24 cellular contexts compared by ENCODE assay signal in the genomic region with DNA sequence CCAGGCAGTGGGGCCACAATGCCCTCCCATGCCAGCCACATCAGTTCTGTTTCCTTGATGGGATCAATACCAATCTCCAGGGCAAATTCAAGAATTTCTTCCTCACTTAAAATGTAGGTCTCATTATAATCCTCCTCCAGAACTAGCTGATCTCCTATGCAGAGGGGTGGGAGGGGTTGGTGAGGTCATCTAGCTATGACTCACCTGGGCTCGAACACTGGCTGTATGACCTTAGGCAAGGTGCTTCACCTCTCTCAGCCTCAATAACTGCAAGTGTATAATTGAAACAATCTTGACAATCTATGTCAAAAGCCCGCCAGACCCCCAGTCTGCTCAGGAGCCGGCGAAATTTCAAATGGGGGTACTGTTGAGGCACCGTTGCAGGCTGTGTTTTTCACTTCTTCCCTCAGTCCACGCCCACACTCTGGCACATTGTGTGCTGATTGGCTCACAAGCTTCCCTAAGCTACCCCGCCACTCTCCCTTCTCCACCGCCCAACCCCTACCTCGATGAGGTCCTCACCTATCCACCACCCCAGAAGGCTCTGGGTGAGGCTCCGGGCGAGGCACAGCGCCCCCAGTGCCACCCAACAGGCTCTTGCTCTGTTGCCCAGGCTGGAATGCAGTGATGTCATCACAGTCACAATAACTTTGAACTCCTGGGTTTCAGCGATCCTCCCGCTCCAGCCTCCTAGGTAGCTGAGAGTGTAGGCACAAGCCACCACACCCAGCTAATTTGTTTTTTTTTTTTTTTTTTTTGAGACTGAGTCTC.
DNase-seq lines count a peak whose midpoint lies in the region; ATAC-seq and TF ChIP-seq lines count a peak whose summit lies in the region.
"Had no signal": no experiment of that assay in that cellular context is flagged by ENCODE, and none has a peak within 500 bp of the region (broad histone marks: within the 10 kb centered on the region; RNA-seq: fewer than 3 reads in every experiment).

No MANE protein-coding gene starts in this region.

- peaks cover 8% of the 10 kb centered on the region for H3K27me3 Mint-ChIP-seq in activated CD4-positive, alpha-beta T cell treated with anti-CD3 and anti-CD28 coated beads, Interleukin-2, amount 10 ng/mL, durations not matched to agents 24 days and 14 days

- no peak overlapping the region for H3K4me3 Mint-ChIP-seq in activated CD4-positive, alpha-beta T cell treated with anti-CD3 and anti-CD28 coated beads, Interleukin-2, amount 10 ng/mL, durations not matched to agents 24 days and 14 days
- H3K4me3 Mint-ChIP-seq: CD8-positive, alpha-beta memory T cell had no signal

- CTCF ChIA-PET in RWPE1 (lab: Yijun Ruan, JAX) = no interaction called here

- WGBS in mesendoderm (ENCODE audit: extremely low coverage, insufficient coverage, low lambda C conversion rate) = no CpG with 5 or more reads among the region's 14 CpGs

- DNase-seq in activated CD4-positive, alpha-beta T cell treated with anti-CD3 and anti-CD28 coated beads for 48 hours = peak; percentile 3
- no peak for DNase-seq in activated CD4-positive, alpha-beta T cell treated with anti-CD3 and anti-CD28 coated beads, Interleukin-2, amount 10 ng/mL, durations not matched to agents 24 days and 14 days
- DNase-seq in RWPE1 (ENCODE audit: low spot score) (peak; percentile 8), epithelial cell of esophagus (ENCODE audit: low read depth) (peak; percentile 16), mesendoderm (peak; percentile 9)
- no peak for DNase-seq in stimulated activated CD4-positive, alpha-beta T cell treated with anti-CD3 and anti-CD28 coated beads, Interleukin-15, amount 100 ng/mL, for 24 hours
- DNase-seq: AML-193; Calu3; CD8-positive, alpha-beta memory T cell; DMS79; GM23248; HCEC 1CT; Karpas-422; MG63; NCI-H1417; NCI-H1694 treated with DMSO at 0.1 percent for 48 hours; NCI-H2081 treated with DMSO at 0.1 percent for 48 hours; NCI-H446; NCI-H526; Right ventricle myocardium superior had no signal

- H2BK15ac ChIP-seq in mesendoderm (replicated peaks; ENCODE audit: low read depth) = no peak overlapping the region

- no peaks in the 10 kb centered on the region for H3K36me3 Mint-ChIP-seq in activated CD4-positive, alpha-beta T cell treated with anti-CD3 and anti-CD28 coated beads, Interleukin-2, amount 10 ng/mL, durations not matched to agents 24 days and 14 days (ENCODE audit: low read depth)

- H3K4me2 ChIP-seq in mesendoderm (ENCODE audit: low read length) = no peak overlapping the region

- H3K27ac Mint-ChIP-seq in activated CD4-positive, alpha-beta T cell treated with anti-CD3 and anti-CD28 coated beads, Interleukin-2, amount 10 ng/mL, durations not matched to agents 24 days and 14 days = no peak overlapping the region
- H3K27ac Mint-ChIP-seq: IgD-negative memory B cell had no signal

- intact Hi-C loops in activated CD4-positive, alpha-beta T cell treated with anti-CD3 and anti-CD28 coated beads, Interleukin-2, amount 10 ng/mL, durations not matched to agents 24 days and 14 days (cut with micrococcal nuclease) = no loop called here

- no peak overlapping the region for H3K23ac ChIP-seq in mesendoderm (ENCODE audit: low read length)

- TF ChIP-seq CTCF in RWPE1 (conservative IDR thresholded peaks at IDR 0.05; ENCODE audit: low read depth) = no peak
- no peak for TF ChIP-seq CTCF in epithelial cell of esophagus (IDR thresholded peaks at IDR 0.05; ENCODE audit: insufficient read depth, low read depth, low read length, missing control alignments)

- H4K5ac ChIP-seq in mesendoderm (ENCODE audit: low read length) = no peak overlapping the region

- H4K8ac ChIP-seq in mesendoderm (ENCODE audit: low read depth, low read length) = no peak overlapping the region

- ATAC-seq in HG03457 (IDR thresholded peaks at IDR 0.05; ENCODE audit: unreplicated experiment) (no peak), GM21825 (IDR thresholded peaks at IDR 0.05; ENCODE audit: unreplicated experiment) (no peak)

- H3K56ac ChIP-seq in mesendoderm (ENCODE audit: low read length) = no peak overlapping the region

- H3K9ac ChIP-seq in mesendoderm (ENCODE audit: low read length) = no peak overlapping the region
- H3K9ac ChIP-seq: GM23248 had no signal

- no peak overlapping the region for H3K4ac ChIP-seq in mesendoderm (ENCODE audit: low read depth, low read length)

- no peaks in the 10 kb centered on the region for H3K36me3 ChIP-seq in mesendoderm (ENCODE audit: control insufficient read depth, insufficient read depth, low read length)
- H3K36me3 ChIP-seq: MG63 had no signal

- POLR2A ChIA-PET in RWPE1 (lab: Yijun Ruan, JAX; ENCODE audit: low non-redundant PET) = no interaction called here

- H3K4me1 Mint-ChIP-seq in activated CD4-positive, alpha-beta T cell treated with anti-CD3 and anti-CD28 coated beads, Interleukin-2, amount 10 ng/mL, durations not matched to agents 24 days and 14 days = no peaks in the 10 kb centered on the region
- H3K4me1 Mint-ChIP-seq: IgD-negative memory B cell had no signal

- H2BK120ac ChIP-seq in mesendoderm (ENCODE audit: low read depth, low read length) = no peak overlapping the region

- H3K79me2 ChIP-seq in mesendoderm (ENCODE audit: control insufficient read depth, insufficient read depth, low read length) = no peaks in the 10 kb centered on the region

- H3K27ac ChIP-seq in RWPE1 = no peak overlapping the region
- H3K27ac ChIP-seq in mesendoderm (ENCODE audit: low read depth, low read length) = no peak overlapping the region
- H3K27ac ChIP-seq: C4-2B, GM23248 had no signal

- no peaks in the 10 kb centered on the region for H3K27me3 ChIP-seq in mesendoderm (ENCODE audit: insufficient read depth, low read length, poor library complexity)

- H3K4me1 ChIP-seq in mesendoderm (ENCODE audit: control insufficient read depth, low read depth, low read length) = no peaks in the 10 kb centered on the region

- H2AK5ac ChIP-seq in mesendoderm (ENCODE audit: low read length) = no peak overlapping the region

- H3K4me3 ChIP-seq in epithelial cell of esophagus (ENCODE audit: low read length) = no peak overlapping the region
- H3K4me3 ChIP-seq in mesendoderm (ENCODE audit: low read length) = no peak overlapping the region
- H3K4me3 ChIP-seq: GM23248, MG63 had no signal

- no peak overlapping the region for H2BK5ac ChIP-seq in mesendoderm (ENCODE audit: low read length)

- H3K18ac ChIP-seq in mesendoderm (ENCODE audit: low read length) = no peak overlapping the region

- H3K9me3 Mint-ChIP-seq in activated CD4-positive, alpha-beta T cell treated with anti-CD3 and anti-CD28 coated beads, Interleukin-2, amount 10 ng/mL, durations not matched to agents 24 days and 14 days = no peaks in the 10 kb centered on the region

- H3K79me1 ChIP-seq in mesendoderm (ENCODE audit: low read length) = no peaks in the 10 kb centered on the region

Comparison
In these comparisons a context has a peak if more than half of its experiments do, and no peak if none do; other contexts are left out.
1. DNase-seq: peak in activated CD4-positive, alpha-beta T cell treated with anti-CD3 and anti-CD28 coated beads for 48 hours (single experiment), RWPE1 (single experiment), epithelial cell of esophagus (single experiment) and mesendoderm (single experiment); none in activated CD4-positive, alpha-beta T cell treated with anti-CD3 and anti-CD28 coated beads, Interleukin-2, amount 10 ng/mL, durations not matched to agents 24 days and 14 days (single experiment) and stimulated activated CD4-positive, alpha-beta T cell treated with anti-CD3 and anti-CD28 coated beads, Interleukin-15, amount 100 ng/mL, for 24 hours (single experiment).